ENCODE assay signal across 26 cellular contexts in genomic region chr3:165463546-165463945, GRCh38.
DNase-seq lines count a peak whose midpoint lies in the region; ATAC-seq and TF ChIP-seq lines count a peak whose summit lies in the region.
"Had no signal": no experiment of that assay in that cellular context is flagged by ENCODE, and none has a peak within 500 bp of the region (broad histone marks: within the 10 kb centered on the region; RNA-seq: fewer than 3 reads in every experiment).

No MANE protein-coding gene starts in this region.

- H3K36me3 ChIP-seq in mammary epithelial cell (ENCODE audit: insufficient read depth, low read length), result no peaks in the 10 kb centered on the region
- H3K36me3 ChIP-seq: Peyer's patch, SJCRH30 had no signal

- H3K9me3 ChIP-seq in mammary epithelial cell (replicated peaks; ENCODE audit: insufficient read depth, low read length), result no peaks in the 10 kb centered on the region
- H3K9me3 ChIP-seq: Peyer's patch, SJCRH30 had no signal

- POLR2A ChIA-PET in MCF 10A (lab: Yijun Ruan, JAX), result no interaction called here

- H2AFZ ChIP-seq in mammary epithelial cell (ENCODE audit: low read depth, low read length), result no peak overlapping the region

- H3K4me1 ChIP-seq in mammary epithelial cell (ENCODE audit: insufficient read depth, low read length), result peaks cover 14% of the 10 kb centered on the region
- H3K4me1 ChIP-seq: Peyer's patch, SJCRH30 had no signal

- H3K4me3 Mint-ChIP-seq in MCF 10A (ENCODE audit: unreplicated experiment), result no peak overlapping the region
- H3K4me3 Mint-ChIP-seq: CD8-positive, alpha-beta memory T cell; HFFc6 had no signal

- H3K36me3 Mint-ChIP-seq in MCF 10A (ENCODE audit: insufficient read depth, unreplicated experiment), result no peaks in the 10 kb centered on the region
- H3K36me3 Mint-ChIP-seq: CD8-positive, alpha-beta memory T cell had no signal

- H3K27me3 Mint-ChIP-seq in MCF 10A (ENCODE audit: insufficient read depth, unreplicated experiment), result no peaks in the 10 kb centered on the region
- H3K27me3 Mint-ChIP-seq: CD8-positive, alpha-beta memory T cell had no signal

- TF ChIP-seq CTCF in mammary epithelial cell (conservative IDR thresholded peaks at IDR 0.05 in 1 of 2, IDR thresholded peaks at IDR 0.05 in 1 of 2; ENCODE audit: extremely low read depth in 1 of 2, insufficient read depth in 1 of 2, low read depth in 1 of 2, low read length in 2 of 2), result no peak
- TF ChIP-seq CTCF in MCF 10A (IDR thresholded peaks at IDR 0.05; ENCODE audit: unreplicated experiment), result no peak
- TF ChIP-seq CTCF in epithelial cell of esophagus (IDR thresholded peaks at IDR 0.05; ENCODE audit: insufficient read depth, low read depth, low read length, missing control alignments), result no peak
- TF ChIP-seq CTCF in fibroblast of the aortic adventitia (IDR thresholded peaks at IDR 0.05; ENCODE audit: insufficient read depth, low read length), result no peak

- H3K79me2 ChIP-seq in mammary epithelial cell (ENCODE audit: insufficient read depth, low read length), result peaks cover 72% of the 10 kb centered on the region

- in situ Hi-C loops in mammary epithelial cell (cut with MboI; ENCODE audit: low sequenced_read_pairs in 2 of 2), result no loop called here

- CTCF ChIA-PET in mammary epithelial cell (lab: Charles Lee; ENCODE audit: low non-redundant PET), result no interaction called here
- CTCF ChIA-PET in MCF 10A (lab: Yijun Ruan, JAX), result no interaction called here

- no peaks in the 10 kb centered on the region for H4K20me1 ChIP-seq in mammary epithelial cell (ENCODE audit: insufficient read depth, low read length)

- H3K9ac ChIP-seq in mammary epithelial cell (ENCODE audit: insufficient read depth, low read length), result no peak overlapping the region

- H3K4me2 ChIP-seq in mammary epithelial cell (ENCODE audit: insufficient read depth, low read depth, low read length), result peak overlapping the region; percentile 76

- no peak for DNase-seq in mammary epithelial cell
- no peak for DNase-seq in MCF 10A (ENCODE audit: unreplicated experiment)
- DNase-seq in epithelial cell of esophagus (ENCODE audit: low read depth), result peak; percentile 3
- peak; percentile 71 for DNase-seq in fibroblast of the aortic adventitia (ENCODE audit: low read depth)
- DNase-seq in dedifferentiated amniotic fluid mesenchymal stem cell (ENCODE audit: extremely low spot score), result no peak
- no peak for DNase-seq in NCI-H524 treated with DMSO at 0.1 percent for 48 hours (lab: John Stamatoyannopoulos, UW)
- DNase-seq: Calu3; CD8-positive, alpha-beta memory T cell; DMS153; GDM1; H7; HFFc6; KG1; NCI-H1105; NCI-H146; NCI-H2029 treated with DMSO at 0.1 percent for 48 hours; NCI-H226; NCI-H510A treated with DMSO at 0.1 percent for 48 hours; NCI-H774; Peyer's patch; SJCRH30 had no signal

- H3K27me3 ChIP-seq in mammary epithelial cell (ENCODE audit: insufficient read depth, low read length), result no peaks in the 10 kb centered on the region
- H3K27me3 ChIP-seq: Peyer's patch, SJCRH30 had no signal

- peak overlapping the region; percentile 2 for H3K27ac ChIP-seq in mammary epithelial cell (ENCODE audit: insufficient read depth, low read depth, low read length)
- H3K27ac ChIP-seq: 22Rv1, C4-2B, HL-60, Peyer's patch, SJCRH30 had no signal

- ATAC-seq in HG02798 (IDR thresholded peaks at IDR 0.05; ENCODE audit: poor library complexity, unreplicated experiment) (no peak), HG02981 (IDR thresholded peaks at IDR 0.05; ENCODE audit: unreplicated experiment) (no peak)

- no peaks in the 10 kb centered on the region for H3K4me1 Mint-ChIP-seq in MCF 10A (ENCODE audit: insufficient read depth, unreplicated experiment)
- H3K4me1 Mint-ChIP-seq: CD8-positive, alpha-beta memory T cell had no signal

- dilution Hi-C loops in mammary epithelial cell (cut with HindIII; ENCODE audit: low sequenced_read_pairs), result no loop called here

- no peak overlapping the region for H3K27ac Mint-ChIP-seq in MCF 10A (ENCODE audit: low read depth, unreplicated experiment)
- H3K27ac Mint-ChIP-seq: HFFc6 had no signal

- WGBS in mammary epithelial cell (ENCODE audit: low coverage, missing lambda C conversion rate), result 53% methylated on average over 1 of the region's 1 CpG

- intact Hi-C loops in mammary epithelial cell (cut with micrococcal nuclease), result no loop called here
- intact Hi-C loops in MCF 10A (cut with micrococcal nuclease), result no loop called here

- BruUV-seq in mammary epithelial cell (replicated peaks; lab: Mats Ljungman, UMichigan), result no TSS peak
- no TSS peak for BruUV-seq in MCF 10A (replicated peaks; lab: Mats Ljungman, UMichigan)

- H3K4me3 ChIP-seq in mammary epithelial cell (replicated peaks in 1 of 3; ENCODE audit: insufficient read depth in 1 of 3, low read depth in 2 of 3, low read length in 3 of 3) (peak overlapping the region; percentile 21 to 79 (median 75)), epithelial cell of esophagus (ENCODE audit: low read length) (no peak overlapping the region), fibroblast of the aortic adventitia (ENCODE audit: low read depth, low read length) (no peak overlapping the region)
- H3K4me3 ChIP-seq: Peyer's patch, SJCRH30 had no signal

- H3K9me3 Mint-ChIP-seq in MCF 10A (ENCODE audit: unreplicated experiment), result no peaks in the 10 kb centered on the region

Comparison
In these comparisons a context has a peak if more than half of its experiments do, and no peak if none do; other contexts are left out.
1. DNase-seq: peak in epithelial cell of esophagus (single experiment) and fibroblast of the aortic adventitia (single experiment); none in mammary epithelial cell (single experiment), MCF 10A (single experiment), dedifferentiated amniotic fluid mesenchymal stem cell (single experiment) and NCI-H524 treated with DMSO at 0.1 percent for 48 hours (single experiment).
2. H3K4me3 ChIP-seq: peak in mammary epithelial cell (3 of 3); none in epithelial cell of esophagus (single experiment) and fibroblast of the aortic adventitia (single experiment).